ENCODE assay signal across 2 cellular contexts in genomic region chr5:56580864-56581263, GRCh38.
TF ChIP-seq lines count a peak whose summit lies in the region.

No MANE protein-coding gene starts in this region.

TF ChIP-seq in GM12878, 131 proteins besides CTCF, POLR2A, EP300 and RAD21 (continued from another document):
- TF ChIP-seq, protein P1, sequence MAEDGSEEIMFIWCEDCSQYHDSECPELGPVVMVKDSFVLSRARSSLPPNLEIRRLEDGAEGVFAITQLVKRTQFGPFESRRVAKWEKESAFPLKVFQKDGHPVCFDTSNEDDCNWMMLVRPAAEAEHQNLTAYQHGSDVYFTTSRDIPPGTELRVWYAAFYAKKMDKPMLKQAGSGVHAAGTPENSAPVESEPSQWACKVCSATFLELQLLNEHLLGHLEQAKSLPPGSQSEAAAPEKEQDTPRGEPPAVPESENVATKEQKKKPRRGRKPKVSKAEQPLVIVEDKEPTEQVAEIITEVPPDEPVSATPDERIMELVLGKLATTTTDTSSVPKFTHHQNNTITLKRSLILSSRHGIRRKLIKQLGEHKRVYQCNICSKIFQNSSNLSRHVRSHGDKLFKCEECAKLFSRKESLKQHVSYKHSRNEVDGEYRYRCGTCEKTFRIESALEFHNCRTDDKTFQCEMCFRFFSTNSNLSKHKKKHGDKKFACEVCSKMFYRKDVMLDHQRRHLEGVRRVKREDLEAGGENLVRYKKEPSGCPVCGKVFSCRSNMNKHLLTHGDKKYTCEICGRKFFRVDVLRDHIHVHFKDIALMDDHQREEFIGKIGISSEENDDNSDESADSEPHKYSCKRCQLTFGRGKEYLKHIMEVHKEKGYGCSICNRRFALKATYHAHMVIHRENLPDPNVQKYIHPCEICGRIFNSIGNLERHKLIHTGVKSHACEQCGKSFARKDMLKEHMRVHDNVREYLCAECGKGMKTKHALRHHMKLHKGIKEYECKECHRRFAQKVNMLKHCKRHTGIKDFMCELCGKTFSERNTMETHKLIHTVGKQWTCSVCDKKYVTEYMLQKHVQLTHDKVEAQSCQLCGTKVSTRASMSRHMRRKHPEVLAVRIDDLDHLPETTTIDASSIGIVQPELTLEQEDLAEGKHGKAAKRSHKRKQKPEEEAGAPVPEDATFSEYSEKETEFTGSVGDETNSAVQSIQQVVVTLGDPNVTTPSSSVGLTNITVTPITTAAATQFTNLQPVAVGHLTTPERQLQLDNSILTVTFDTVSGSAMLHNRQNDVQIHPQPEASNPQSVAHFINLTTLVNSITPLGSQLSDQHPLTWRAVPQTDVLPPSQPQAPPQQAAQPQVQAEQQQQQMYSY (CRISPR knock-in tag; IDR thresholded peaks at IDR 0.05): no peak
- TF ChIP-seq CHD4 (IDR thresholded peaks at IDR 0.05) (no peak), YY1 (IDR thresholded peaks at IDR 0.05; ENCODE audit: low read depth, low read length) (no peak), GATAD2B (conservative IDR thresholded peaks at IDR 0.05; ENCODE audit: low read depth) (no peak), ZNF622 (IDR thresholded peaks at IDR 0.05) (no peak), TCF3 (IDR thresholded peaks at IDR 0.05; ENCODE audit: borderline replicate concordance, insufficient read depth, low read depth, low read length) (no peak), BMI1 (IDR thresholded peaks at IDR 0.05; ENCODE audit: borderline replicate concordance) (no peak), ATF7 (IDR thresholded peaks at IDR 0.05; ENCODE audit: low read depth) (no peak), RBBP5 (conservative IDR thresholded peaks at IDR 0.05) (no peak), ZNF207 (IDR thresholded peaks at IDR 0.05; ENCODE audit: borderline replicate concordance) (no peak)
- TF ChIP-seq, protein P2, sequence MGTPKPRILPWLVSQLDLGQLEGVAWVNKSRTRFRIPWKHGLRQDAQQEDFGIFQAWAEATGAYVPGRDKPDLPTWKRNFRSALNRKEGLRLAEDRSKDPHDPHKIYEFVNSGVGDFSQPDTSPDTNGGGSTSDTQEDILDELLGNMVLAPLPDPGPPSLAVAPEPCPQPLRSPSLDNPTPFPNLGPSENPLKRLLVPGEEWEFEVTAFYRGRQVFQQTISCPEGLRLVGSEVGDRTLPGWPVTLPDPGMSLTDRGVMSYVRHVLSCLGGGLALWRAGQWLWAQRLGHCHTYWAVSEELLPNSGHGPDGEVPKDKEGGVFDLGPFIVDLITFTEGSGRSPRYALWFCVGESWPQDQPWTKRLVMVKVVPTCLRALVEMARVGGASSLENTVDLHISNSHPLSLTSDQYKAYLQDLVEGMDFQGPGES (IDR thresholded peaks at IDR 0.05): no peak
- TF ChIP-seq, protein P3, sequence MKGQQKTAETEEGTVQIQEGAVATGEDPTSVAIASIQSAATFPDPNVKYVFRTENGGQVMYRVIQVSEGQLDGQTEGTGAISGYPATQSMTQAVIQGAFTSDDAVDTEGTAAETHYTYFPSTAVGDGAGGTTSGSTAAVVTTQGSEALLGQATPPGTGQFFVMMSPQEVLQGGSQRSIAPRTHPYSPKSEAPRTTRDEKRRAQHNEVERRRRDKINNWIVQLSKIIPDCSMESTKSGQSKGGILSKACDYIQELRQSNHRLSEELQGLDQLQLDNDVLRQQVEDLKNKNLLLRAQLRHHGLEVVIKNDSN (IDR thresholded peaks at IDR 0.05; ENCODE audit: borderline replicate concordance, extremely low read length, insufficient read depth, low read depth, low read length): no peak
- TF ChIP-seq, protein P4, sequence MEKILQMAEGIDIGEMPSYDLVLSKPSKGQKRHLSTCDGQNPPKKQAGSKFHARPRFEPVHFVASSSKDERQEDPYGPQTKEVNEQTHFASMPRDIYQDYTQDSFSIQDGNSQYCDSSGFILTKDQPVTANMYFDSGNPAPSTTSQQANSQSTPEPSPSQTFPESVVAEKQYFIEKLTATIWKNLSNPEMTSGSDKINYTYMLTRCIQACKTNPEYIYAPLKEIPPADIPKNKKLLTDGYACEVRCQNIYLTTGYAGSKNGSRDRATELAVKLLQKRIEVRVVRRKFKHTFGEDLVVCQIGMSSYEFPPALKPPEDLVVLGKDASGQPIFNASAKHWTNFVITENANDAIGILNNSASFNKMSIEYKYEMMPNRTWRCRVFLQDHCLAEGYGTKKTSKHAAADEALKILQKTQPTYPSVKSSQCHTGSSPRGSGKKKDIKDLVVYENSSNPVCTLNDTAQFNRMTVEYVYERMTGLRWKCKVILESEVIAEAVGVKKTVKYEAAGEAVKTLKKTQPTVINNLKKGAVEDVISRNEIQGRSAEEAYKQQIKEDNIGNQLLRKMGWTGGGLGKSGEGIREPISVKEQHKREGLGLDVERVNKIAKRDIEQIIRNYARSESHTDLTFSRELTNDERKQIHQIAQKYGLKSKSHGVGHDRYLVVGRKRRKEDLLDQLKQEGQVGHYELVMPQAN (conservative IDR thresholded peaks at IDR 0.05): no peak
TF ChIP-seq in GM12878: peak in this region for 0.

TF ChIP-seq in GM23338, 12 proteins besides CTCF, POLR2A, EP300 and RAD21 (continued from another document):
- TF ChIP-seq ZNF462 (CRISPR knock-in tag; IDR thresholded peaks at IDR 0.05) (no peak), JUNB (IDR thresholded peaks at IDR 0.05; ENCODE audit: unreplicated experiment) (no peak), ZNF114 (CRISPR knock-in tag; IDR thresholded peaks at IDR 0.05) (no peak), NANOG (IDR thresholded peaks at IDR 0.05; ENCODE audit: borderline replicate concordance) (no peak), CREB1 (CRISPR knock-in tag; IDR thresholded peaks at IDR 0.05; ENCODE audit: low read depth) (no peak), POLR2AphosphoS5 (IDR thresholded peaks at IDR 0.05; ENCODE audit: low read depth) (no peak), EZH2phosphoT487 (IDR thresholded peaks at IDR 0.05; ENCODE audit: unreplicated experiment) (no peak), ZNF331 (CRISPR knock-in tag; IDR thresholded peaks at IDR 0.05; ENCODE audit: low read depth) (no peak)
- TF ChIP-seq, protein P5, sequence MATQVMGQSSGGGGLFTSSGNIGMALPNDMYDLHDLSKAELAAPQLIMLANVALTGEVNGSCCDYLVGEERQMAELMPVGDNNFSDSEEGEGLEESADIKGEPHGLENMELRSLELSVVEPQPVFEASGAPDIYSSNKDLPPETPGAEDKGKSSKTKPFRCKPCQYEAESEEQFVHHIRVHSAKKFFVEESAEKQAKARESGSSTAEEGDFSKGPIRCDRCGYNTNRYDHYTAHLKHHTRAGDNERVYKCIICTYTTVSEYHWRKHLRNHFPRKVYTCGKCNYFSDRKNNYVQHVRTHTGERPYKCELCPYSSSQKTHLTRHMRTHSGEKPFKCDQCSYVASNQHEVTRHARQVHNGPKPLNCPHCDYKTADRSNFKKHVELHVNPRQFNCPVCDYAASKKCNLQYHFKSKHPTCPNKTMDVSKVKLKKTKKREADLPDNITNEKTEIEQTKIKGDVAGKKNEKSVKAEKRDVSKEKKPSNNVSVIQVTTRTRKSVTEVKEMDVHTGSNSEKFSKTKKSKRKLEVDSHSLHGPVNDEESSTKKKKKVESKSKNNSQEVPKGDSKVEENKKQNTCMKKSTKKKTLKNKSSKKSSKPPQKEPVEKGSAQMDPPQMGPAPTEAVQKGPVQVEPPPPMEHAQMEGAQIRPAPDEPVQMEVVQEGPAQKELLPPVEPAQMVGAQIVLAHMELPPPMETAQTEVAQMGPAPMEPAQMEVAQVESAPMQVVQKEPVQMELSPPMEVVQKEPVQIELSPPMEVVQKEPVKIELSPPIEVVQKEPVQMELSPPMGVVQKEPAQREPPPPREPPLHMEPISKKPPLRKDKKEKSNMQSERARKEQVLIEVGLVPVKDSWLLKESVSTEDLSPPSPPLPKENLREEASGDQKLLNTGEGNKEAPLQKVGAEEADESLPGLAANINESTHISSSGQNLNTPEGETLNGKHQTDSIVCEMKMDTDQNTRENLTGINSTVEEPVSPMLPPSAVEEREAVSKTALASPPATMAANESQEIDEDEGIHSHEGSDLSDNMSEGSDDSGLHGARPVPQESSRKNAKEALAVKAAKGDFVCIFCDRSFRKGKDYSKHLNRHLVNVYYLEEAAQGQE (IDR thresholded peaks at IDR 0.05; ENCODE audit: unreplicated experiment): no peak
- TF ChIP-seq, protein P6, sequence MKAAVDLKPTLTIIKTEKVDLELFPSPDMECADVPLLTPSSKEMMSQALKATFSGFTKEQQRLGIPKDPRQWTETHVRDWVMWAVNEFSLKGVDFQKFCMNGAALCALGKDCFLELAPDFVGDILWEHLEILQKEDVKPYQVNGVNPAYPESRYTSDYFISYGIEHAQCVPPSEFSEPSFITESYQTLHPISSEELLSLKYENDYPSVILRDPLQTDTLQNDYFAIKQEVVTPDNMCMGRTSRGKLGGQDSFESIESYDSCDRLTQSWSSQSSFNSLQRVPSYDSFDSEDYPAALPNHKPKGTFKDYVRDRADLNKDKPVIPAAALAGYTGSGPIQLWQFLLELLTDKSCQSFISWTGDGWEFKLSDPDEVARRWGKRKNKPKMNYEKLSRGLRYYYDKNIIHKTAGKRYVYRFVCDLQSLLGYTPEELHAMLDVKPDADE (IDR thresholded peaks at IDR 0.05): no peak
TF ChIP-seq in GM23338: peak in this region for 0.
